In genomic region chr2:46296216-46296839, GRCh38 we compare ENCODE assay signal across 8 cellular contexts. TPM values are rescaled to one million over a fixed set of nuclear protein-coding genes. Genes with fewer than 3 reads are reported as not detected.
A peak's percentile ranks its signal among the peaks of the same experiment; 100 is the strongest.
DNase-seq lines count a peak whose midpoint lies in the region; ATAC-seq and TF ChIP-seq lines count a peak whose summit lies in the region.

No MANE protein-coding gene starts in this region.

- peak overlapping the region; percentile 76 to 99 (median 91) for H3K4me3 ChIP-seq in heart left ventricle

- H3K27ac ChIP-seq in heart left ventricle = peak overlapping the region; percentile 92 to 100 (median 96)

- no peak for TF ChIP-seq POLR2A in heart left ventricle (IDR thresholded peaks at IDR 0.05)

- TF ChIP-seq CTCF in heart left ventricle (IDR thresholded peaks at IDR 0.05) = no peak

- no peaks in the 10 kb centered on the region for H3K9me3 ChIP-seq in heart left ventricle

- peaks cover 0 to 40% (median 16%) of the 10 kb centered on the region in 12 donors for H3K4me1 ChIP-seq in heart left ventricle

- H3K36me3 ChIP-seq in heart left ventricle = no peaks in the 10 kb centered on the region

- peaks cover 0 to 13% (median 0%) of the 10 kb centered on the region in 9 donors for H3K27me3 ChIP-seq in heart left ventricle

- ATAC-seq in heart left ventricle (peak in 2 of 4 donors; percentile 2 to 4), HG03159 (IDR thresholded peaks at IDR 0.05; ENCODE audit: unreplicated experiment) (no peak), GM21390 (IDR thresholded peaks at IDR 0.05; ENCODE audit: unreplicated experiment) (no peak)

- DNase-seq in EL = peak; percentile 31
- peak; percentile 68 for DNase-seq in KBM-7
- DNase-seq in activated naive CD4-positive, alpha-beta T cell treated with anti-CD3 and anti-CD28 coated beads, Interleukin-2, amount 50 U/mL, for 16 hours = peak; percentile 24
- peak; percentile 54 to 84 (median 65) for DNase-seq in heart left ventricle
- peak; percentile 41 for DNase-seq in pons (ENCODE audit: low spot score)
- no peak for DNase-seq in middle frontal gyrus (ENCODE audit: extremely low spot score, low spot score)

- in situ Hi-C loops in KBM-7 (cut with MboI; ENCODE audit: low pct_unique_long_range_greater_than_20kb, low sequenced_read_pairs) = no loop called here

- WGBS in heart left ventricle, 4 donors = 21 to 36% (median 31%) methylated on average over 24 to 28 of the region's 28 CpGs

- intact Hi-C loops in heart left ventricle (cut with DNase I) = loop anchor here (2.0 to 10.0 kb wide), 14 partner anchors 20 to 289 kb away; no protein-coding TSS in a partner anchor

RNA-seq across cellular contexts. Expression of gene EPAS1, which starts 0.9 kb away (rescaled TPM):
- total RNA-seq in heart left ventricle = 100 to 1,000 TPM; 194 to 790 (median 216) TPM
- polyA plus RNA-seq in heart left ventricle = 100 to 1,000 TPM in 1 of 2 donors, 10 to 100 TPM in 1; 93.6 to 153 TPM
